Comparison of ENCODE assay signal across 2 cellular contexts in the genomic region with DNA sequence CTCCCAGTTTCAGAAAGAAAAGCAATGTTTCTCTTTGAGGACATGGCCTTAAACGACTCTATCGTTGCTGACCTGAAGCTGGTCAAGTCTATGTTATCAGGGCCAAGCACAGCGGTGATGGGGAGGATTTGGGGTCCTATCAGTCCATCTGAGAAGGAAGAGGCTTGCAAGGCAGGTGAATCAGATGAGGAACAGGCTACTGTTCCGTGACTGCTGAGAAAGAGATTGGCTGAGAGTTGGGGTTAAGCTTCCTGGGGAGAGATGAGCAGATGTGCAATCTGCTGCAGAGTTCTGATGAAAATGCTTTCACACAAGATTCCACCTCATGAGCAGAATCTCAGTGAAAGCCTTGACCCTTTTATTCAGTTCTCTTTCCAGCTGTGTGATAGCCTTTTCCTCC.
A peak's percentile ranks its signal among the peaks of the same experiment; 100 is the strongest.
TF ChIP-seq lines count a peak whose summit lies in the region.

No MANE protein-coding gene starts in this region.

TF ChIP-seq in GM23338, 12 proteins besides CTCF, POLR2A, EP300 and RAD21:
- TF ChIP-seq, protein P1, sequence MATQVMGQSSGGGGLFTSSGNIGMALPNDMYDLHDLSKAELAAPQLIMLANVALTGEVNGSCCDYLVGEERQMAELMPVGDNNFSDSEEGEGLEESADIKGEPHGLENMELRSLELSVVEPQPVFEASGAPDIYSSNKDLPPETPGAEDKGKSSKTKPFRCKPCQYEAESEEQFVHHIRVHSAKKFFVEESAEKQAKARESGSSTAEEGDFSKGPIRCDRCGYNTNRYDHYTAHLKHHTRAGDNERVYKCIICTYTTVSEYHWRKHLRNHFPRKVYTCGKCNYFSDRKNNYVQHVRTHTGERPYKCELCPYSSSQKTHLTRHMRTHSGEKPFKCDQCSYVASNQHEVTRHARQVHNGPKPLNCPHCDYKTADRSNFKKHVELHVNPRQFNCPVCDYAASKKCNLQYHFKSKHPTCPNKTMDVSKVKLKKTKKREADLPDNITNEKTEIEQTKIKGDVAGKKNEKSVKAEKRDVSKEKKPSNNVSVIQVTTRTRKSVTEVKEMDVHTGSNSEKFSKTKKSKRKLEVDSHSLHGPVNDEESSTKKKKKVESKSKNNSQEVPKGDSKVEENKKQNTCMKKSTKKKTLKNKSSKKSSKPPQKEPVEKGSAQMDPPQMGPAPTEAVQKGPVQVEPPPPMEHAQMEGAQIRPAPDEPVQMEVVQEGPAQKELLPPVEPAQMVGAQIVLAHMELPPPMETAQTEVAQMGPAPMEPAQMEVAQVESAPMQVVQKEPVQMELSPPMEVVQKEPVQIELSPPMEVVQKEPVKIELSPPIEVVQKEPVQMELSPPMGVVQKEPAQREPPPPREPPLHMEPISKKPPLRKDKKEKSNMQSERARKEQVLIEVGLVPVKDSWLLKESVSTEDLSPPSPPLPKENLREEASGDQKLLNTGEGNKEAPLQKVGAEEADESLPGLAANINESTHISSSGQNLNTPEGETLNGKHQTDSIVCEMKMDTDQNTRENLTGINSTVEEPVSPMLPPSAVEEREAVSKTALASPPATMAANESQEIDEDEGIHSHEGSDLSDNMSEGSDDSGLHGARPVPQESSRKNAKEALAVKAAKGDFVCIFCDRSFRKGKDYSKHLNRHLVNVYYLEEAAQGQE (IDR thresholded peaks at IDR 0.05; ENCODE audit: unreplicated experiment): no peak
- TF ChIP-seq EZH2 (IDR thresholded peaks at IDR 0.05; ENCODE audit: low read depth, unreplicated experiment) (no peak), JUNB (IDR thresholded peaks at IDR 0.05; ENCODE audit: unreplicated experiment) (no peak), NANOG (IDR thresholded peaks at IDR 0.05; ENCODE audit: borderline replicate concordance) (no peak)

TF ChIP-seq in K562, 482 proteins besides CTCF, POLR2A, EP300 and RAD21:
- TF ChIP-seq, protein P2, sequence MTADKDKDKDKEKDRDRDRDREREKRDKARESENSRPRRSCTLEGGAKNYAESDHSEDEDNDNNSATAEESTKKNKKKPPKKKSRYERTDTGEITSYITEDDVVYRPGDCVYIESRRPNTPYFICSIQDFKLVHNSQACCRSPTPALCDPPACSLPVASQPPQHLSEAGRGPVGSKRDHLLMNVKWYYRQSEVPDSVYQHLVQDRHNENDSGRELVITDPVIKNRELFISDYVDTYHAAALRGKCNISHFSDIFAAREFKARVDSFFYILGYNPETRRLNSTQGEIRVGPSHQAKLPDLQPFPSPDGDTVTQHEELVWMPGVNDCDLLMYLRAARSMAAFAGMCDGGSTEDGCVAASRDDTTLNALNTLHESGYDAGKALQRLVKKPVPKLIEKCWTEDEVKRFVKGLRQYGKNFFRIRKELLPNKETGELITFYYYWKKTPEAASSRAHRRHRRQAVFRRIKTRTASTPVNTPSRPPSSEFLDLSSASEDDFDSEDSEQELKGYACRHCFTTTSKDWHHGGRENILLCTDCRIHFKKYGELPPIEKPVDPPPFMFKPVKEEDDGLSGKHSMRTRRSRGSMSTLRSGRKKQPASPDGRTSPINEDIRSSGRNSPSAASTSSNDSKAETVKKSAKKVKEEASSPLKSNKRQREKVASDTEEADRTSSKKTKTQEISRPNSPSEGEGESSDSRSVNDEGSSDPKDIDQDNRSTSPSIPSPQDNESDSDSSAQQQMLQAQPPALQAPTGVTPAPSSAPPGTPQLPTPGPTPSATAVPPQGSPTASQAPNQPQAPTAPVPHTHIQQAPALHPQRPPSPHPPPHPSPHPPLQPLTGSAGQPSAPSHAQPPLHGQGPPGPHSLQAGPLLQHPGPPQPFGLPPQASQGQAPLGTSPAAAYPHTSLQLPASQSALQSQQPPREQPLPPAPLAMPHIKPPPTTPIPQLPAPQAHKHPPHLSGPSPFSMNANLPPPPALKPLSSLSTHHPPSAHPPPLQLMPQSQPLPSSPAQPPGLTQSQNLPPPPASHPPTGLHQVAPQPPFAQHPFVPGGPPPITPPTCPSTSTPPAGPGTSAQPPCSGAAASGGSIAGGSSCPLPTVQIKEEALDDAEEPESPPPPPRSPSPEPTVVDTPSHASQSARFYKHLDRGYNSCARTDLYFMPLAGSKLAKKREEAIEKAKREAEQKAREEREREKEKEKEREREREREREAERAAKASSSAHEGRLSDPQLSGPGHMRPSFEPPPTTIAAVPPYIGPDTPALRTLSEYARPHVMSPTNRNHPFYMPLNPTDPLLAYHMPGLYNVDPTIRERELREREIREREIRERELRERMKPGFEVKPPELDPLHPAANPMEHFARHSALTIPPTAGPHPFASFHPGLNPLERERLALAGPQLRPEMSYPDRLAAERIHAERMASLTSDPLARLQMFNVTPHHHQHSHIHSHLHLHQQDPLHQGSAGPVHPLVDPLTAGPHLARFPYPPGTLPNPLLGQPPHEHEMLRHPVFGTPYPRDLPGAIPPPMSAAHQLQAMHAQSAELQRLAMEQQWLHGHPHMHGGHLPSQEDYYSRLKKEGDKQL (CRISPR knock-in tag; IDR thresholded peaks at IDR 0.05; ENCODE audit: borderline replicate concordance): no peak
- TF ChIP-seq ZFX (CRISPR knock-in tag; IDR thresholded peaks at IDR 0.05): no peak
- TF ChIP-seq ZNF586 (CRISPR knock-in tag; conservative IDR thresholded peaks at IDR 0.05): no peak
- no peak for TF ChIP-seq TFAM (CRISPR knock-in tag; conservative IDR thresholded peaks at IDR 0.05)
- TF ChIP-seq CTBP1 (IDR thresholded peaks at IDR 0.05; ENCODE audit: borderline replicate concordance): peak; percentile 20; the same call in 1 of the 2 replicates
- TF ChIP-seq CBFA2T3 (IDR thresholded peaks at IDR 0.05): peak; percentile 76
- no peak for TF ChIP-seq ZBTB7A (IDR thresholded peaks at IDR 0.05; ENCODE audit: borderline replicate concordance, control insufficient read depth, low read depth, low read length)
- TF ChIP-seq PHB (CRISPR knock-in tag; IDR thresholded peaks at IDR 0.05): no peak
- no peak for TF ChIP-seq E2F3 (CRISPR knock-in tag; IDR thresholded peaks at IDR 0.05)
- no peak for TF ChIP-seq ELF2 (CRISPR knock-in tag; IDR thresholded peaks at IDR 0.05)
- TF ChIP-seq POLR3G (IDR thresholded peaks at IDR 0.05; ENCODE audit: extremely low read depth, insufficient read length, insufficient replicate concordance): no peak
- TF ChIP-seq, protein P3, sequence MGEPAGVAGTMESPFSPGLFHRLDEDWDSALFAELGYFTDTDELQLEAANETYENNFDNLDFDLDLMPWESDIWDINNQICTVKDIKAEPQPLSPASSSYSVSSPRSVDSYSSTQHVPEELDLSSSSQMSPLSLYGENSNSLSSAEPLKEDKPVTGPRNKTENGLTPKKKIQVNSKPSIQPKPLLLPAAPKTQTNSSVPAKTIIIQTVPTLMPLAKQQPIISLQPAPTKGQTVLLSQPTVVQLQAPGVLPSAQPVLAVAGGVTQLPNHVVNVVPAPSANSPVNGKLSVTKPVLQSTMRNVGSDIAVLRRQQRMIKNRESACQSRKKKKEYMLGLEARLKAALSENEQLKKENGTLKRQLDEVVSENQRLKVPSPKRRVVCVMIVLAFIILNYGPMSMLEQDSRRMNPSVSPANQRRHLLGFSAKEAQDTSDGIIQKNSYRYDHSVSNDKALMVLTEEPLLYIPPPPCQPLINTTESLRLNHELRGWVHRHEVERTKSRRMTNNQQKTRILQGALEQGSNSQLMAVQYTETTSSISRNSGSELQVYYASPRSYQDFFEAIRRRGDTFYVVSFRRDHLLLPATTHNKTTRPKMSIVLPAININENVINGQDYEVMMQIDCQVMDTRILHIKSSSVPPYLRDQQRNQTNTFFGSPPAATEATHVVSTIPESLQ (CRISPR knock-in tag; IDR thresholded peaks at IDR 0.05): no peak
- no peak for TF ChIP-seq SRSF3 (IDR thresholded peaks at IDR 0.05; ENCODE audit: insufficient read depth, low read length)
- TF ChIP-seq ZNF583 (CRISPR knock-in tag; IDR thresholded peaks at IDR 0.05): no peak
- TF ChIP-seq ZNF41 (CRISPR knock-in tag; conservative IDR thresholded peaks at IDR 0.05): no peak
- TF ChIP-seq CBX8 (IDR thresholded peaks at IDR 0.05; ENCODE audit: borderline replicate concordance, extremely low read depth, low read depth, low read length, poor library complexity, severe bottlenecking): no peak
- TF ChIP-seq NCOR1 (IDR thresholded peaks at IDR 0.05): 0 out of 2 replicates have a peak, but pooled peaks have one; percentile 21
- TF ChIP-seq, protein P4, sequence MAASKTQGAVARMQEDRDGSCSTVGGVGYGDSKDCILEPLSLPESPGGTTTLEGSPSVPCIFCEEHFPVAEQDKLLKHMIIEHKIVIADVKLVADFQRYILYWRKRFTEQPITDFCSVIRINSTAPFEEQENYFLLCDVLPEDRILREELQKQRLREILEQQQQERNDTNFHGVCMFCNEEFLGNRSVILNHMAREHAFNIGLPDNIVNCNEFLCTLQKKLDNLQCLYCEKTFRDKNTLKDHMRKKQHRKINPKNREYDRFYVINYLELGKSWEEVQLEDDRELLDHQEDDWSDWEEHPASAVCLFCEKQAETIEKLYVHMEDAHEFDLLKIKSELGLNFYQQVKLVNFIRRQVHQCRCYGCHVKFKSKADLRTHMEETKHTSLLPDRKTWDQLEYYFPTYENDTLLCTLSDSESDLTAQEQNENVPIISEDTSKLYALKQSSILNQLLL (CRISPR knock-in tag; IDR thresholded peaks at IDR 0.05; ENCODE audit: borderline replicate concordance): no peak
- TF ChIP-seq HDAC8 (tag; IDR thresholded peaks at IDR 0.05): no peak
- TF ChIP-seq SIX5 (IDR thresholded peaks at IDR 0.05; ENCODE audit: borderline replicate concordance in 1 of 2, insufficient read depth in 1 of 2, low read depth in 1 of 2, low read length in 2 of 2): no peak
- 0 out of 2 replicates have a peak, but pooled peaks have one; percentile 19 for TF ChIP-seq SOX6 (IDR thresholded peaks at IDR 0.05)
- TF ChIP-seq COPS2 (conservative IDR thresholded peaks at IDR 0.05): no peak
- peak in 1 of 2 experiments; percentile 58; a peak in 1 of 4 replicates for TF ChIP-seq RCOR1 (IDR thresholded peaks at IDR 0.05; ENCODE audit: borderline replicate concordance in 1 of 2, low read depth in 2 of 2, low read length in 2 of 2)
- peak; percentile 73 for TF ChIP-seq TAL1 (IDR thresholded peaks at IDR 0.05)
- TF ChIP-seq, protein P5, sequence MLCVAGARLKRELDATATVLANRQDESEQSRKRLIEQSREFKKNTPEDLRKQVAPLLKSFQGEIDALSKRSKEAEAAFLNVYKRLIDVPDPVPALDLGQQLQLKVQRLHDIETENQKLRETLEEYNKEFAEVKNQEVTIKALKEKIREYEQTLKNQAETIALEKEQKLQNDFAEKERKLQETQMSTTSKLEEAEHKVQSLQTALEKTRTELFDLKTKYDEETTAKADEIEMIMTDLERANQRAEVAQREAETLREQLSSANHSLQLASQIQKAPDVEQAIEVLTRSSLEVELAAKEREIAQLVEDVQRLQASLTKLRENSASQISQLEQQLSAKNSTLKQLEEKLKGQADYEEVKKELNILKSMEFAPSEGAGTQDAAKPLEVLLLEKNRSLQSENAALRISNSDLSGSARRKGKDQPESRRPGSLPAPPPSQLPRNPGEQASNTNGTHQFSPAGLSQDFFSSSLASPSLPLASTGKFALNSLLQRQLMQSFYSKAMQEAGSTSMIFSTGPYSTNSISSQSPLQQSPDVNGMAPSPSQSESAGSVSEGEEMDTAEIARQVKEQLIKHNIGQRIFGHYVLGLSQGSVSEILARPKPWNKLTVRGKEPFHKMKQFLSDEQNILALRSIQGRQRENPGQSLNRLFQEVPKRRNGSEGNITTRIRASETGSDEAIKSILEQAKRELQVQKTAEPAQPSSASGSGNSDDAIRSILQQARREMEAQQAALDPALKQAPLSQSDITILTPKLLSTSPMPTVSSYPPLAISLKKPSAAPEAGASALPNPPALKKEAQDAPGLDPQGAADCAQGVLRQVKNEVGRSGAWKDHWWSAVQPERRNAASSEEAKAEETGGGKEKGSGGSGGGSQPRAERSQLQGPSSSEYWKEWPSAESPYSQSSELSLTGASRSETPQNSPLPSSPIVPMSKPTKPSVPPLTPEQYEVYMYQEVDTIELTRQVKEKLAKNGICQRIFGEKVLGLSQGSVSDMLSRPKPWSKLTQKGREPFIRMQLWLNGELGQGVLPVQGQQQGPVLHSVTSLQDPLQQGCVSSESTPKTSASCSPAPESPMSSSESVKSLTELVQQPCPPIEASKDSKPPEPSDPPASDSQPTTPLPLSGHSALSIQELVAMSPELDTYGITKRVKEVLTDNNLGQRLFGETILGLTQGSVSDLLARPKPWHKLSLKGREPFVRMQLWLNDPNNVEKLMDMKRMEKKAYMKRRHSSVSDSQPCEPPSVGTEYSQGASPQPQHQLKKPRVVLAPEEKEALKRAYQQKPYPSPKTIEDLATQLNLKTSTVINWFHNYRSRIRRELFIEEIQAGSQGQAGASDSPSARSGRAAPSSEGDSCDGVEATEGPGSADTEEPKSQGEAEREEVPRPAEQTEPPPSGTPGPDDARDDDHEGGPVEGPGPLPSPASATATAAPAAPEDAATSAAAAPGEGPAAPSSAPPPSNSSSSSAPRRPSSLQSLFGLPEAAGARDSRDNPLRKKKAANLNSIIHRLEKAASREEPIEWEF (CRISPR knock-in tag; IDR thresholded peaks at IDR 0.05): no peak
- no peak for TF ChIP-seq MYC (IDR thresholded peaks at IDR 0.05; ENCODE audit: low read depth, low read length)
- no peak for TF ChIP-seq MYC (CRISPR knock-in tag; IDR thresholded peaks at IDR 0.05; ENCODE audit: borderline replicate concordance, low read depth)
- TF ChIP-seq, protein P6, sequence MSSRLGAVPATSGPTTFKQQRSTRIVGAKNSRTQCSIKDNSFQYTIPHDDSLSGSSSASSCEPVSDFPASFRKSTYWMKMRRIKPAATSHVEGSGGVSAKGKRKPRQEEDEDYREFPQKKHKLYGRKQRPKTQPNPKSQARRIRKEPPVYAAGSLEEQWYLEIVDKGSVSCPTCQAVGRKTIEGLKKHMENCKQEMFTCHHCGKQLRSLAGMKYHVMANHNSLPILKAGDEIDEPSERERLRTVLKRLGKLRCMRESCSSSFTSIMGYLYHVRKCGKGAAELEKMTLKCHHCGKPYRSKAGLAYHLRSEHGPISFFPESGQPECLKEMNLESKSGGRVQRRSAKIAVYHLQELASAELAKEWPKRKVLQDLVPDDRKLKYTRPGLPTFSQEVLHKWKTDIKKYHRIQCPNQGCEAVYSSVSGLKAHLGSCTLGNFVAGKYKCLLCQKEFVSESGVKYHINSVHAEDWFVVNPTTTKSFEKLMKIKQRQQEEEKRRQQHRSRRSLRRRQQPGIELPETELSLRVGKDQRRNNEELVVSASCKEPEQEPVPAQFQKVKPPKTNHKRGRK (tag; IDR thresholded peaks at IDR 0.05): no peak
- 0 out of 4 replicates have a peak, but pooled peaks have one; percentile 30 to 58 for TF ChIP-seq KDM1A (IDR thresholded peaks at IDR 0.05)
- TF ChIP-seq SAFB (IDR thresholded peaks at IDR 0.05; ENCODE audit: borderline replicate concordance, low read depth, low read length): no peak
- peak; percentile 58 for TF ChIP-seq CBFA2T2 (conservative IDR thresholded peaks at IDR 0.05)
- TF ChIP-seq ZNF696 (CRISPR knock-in tag; conservative IDR thresholded peaks at IDR 0.05): no peak
- 0 out of 2 replicates have a peak, but pooled peaks have one; percentile 32 for TF ChIP-seq FOSL1 (tag; conservative IDR thresholded peaks at IDR 0.05)
- TF ChIP-seq SRSF7 (optimal IDR thresholded peaks at IDR 0.05; ENCODE audit: low read depth, low read length): no peak
- TF ChIP-seq ARID1B (IDR thresholded peaks at IDR 0.05): peak; percentile 69
- TF ChIP-seq C11orf30 (IDR thresholded peaks at IDR 0.05; ENCODE audit: low read depth): no peak
- no peak for TF ChIP-seq MAFK (IDR thresholded peaks at IDR 0.05; ENCODE audit: low read length)
- TF ChIP-seq ZNF324 (CRISPR knock-in tag; IDR thresholded peaks at IDR 0.05): no peak
- no peak for TF ChIP-seq EGR1 (conservative IDR thresholded peaks at IDR 0.05)
- no peak for TF ChIP-seq KAT7 (CRISPR knock-in tag; IDR thresholded peaks at IDR 0.05; ENCODE audit: borderline replicate concordance)
- TF ChIP-seq XRCC3 (IDR thresholded peaks at IDR 0.05): no peak
- TF ChIP-seq SRSF1 (IDR thresholded peaks at IDR 0.05; ENCODE audit: low read depth, low read length): no peak
- TF ChIP-seq PCBP2 (IDR thresholded peaks at IDR 0.05; ENCODE audit: low read depth, low read length, poor library complexity, severe bottlenecking): no peak
